ENCODE assay signal across 8 cellular contexts in the genomic region with DNA sequence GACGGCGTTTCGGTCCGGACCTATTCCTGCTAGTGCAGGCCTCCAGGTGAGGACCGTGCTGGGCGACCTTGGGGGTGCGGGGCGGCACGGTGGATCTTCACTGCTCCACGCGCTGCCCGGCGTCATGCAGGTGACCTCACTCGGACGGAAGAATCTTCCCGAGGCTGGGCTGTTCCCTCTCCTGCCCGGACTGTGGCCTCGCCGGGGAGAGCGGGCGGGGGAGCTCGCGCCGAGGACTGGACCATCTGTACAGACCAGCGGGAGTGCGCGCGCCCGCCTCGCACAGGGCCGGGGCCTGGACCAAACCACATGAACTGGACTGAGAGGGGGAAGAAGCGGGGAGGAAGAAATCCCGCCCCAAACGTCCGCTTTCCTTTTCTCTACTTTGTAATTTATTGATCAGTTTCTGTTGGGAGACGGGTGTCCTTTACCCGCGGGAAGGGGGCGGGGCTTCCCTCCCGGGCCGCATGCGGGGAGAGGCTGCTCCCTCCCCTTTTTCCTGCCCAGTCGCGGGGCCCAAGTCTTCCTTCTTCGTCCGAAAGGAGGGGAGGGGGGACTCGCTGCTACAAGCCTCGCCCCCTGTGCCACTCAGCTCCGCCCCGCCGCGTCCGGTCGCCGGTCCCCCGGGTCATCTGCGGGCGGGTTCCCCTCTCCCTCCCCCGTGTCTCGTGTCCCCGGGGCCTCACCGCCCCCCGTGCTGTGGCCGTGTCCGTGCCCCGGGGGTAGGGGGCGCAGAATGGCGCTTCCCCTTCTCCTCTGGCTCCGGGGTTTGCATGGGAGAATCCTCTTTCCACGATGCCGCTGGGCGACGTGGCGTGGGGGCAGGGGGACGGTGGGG. TPM values are rescaled to one million over a fixed set of nuclear protein-coding genes. Genes with fewer than 3 reads are reported as not detected.
DNase-seq lines count a peak whose midpoint lies in the region; ATAC-seq, FAIRE-seq and TF ChIP-seq lines count a peak whose summit lies in the region.

No MANE protein-coding gene starts in this region.

- dilution Hi-C loops in endothelial cell of umbilical vein (cut with MboI; ENCODE audit: extremely low pct_ligation_motif_present, low sequenced_read_pairs): no loop called here

- TF ChIP-seq CTCF in CD14-positive monocyte (IDR thresholded peaks at IDR 0.05) (no peak), HFFc6 (IDR thresholded peaks at IDR 0.05) (no peak), endothelial cell of umbilical vein (IDR thresholded peaks at IDR 0.05; ENCODE audit: extremely low read depth in 1 of 2, insufficient read depth in 1 of 2, low read depth in 1 of 2, low read length in 2 of 2) (no peak), stomach (IDR thresholded peaks at IDR 0.05) (no peak)
- TF ChIP-seq CTCF in activated CD8-positive, alpha-beta T cell treated with anti-CD3 and anti-CD28 coated beads for 36 hours (IDR thresholded peaks at IDR 0.05): no peak

- H3K27me3 Mint-ChIP-seq in CD14-positive monocyte (ENCODE audit: low read depth in 3 of 3) (peaks cover 72 to 89% (median 75%) of the 10 kb centered on the region in 3 donors), HFFc6 (ENCODE audit: insufficient read depth) (peaks cover 10% of the 10 kb centered on the region)
- H3K27me3 Mint-ChIP-seq in activated CD8-positive, alpha-beta T cell treated with anti-CD3 and anti-CD28 coated beads for 36 hours: peaks cover 66% of the 10 kb centered on the region

- FAIRE-seq in endothelial cell of umbilical vein (lab: Jason Lieb, UNC): no peak

- H3K36me3 Mint-ChIP-seq in CD14-positive monocyte: peaks cover 3 to 4% of the 10 kb centered on the region in 2 donors
- peaks cover 11% of the 10 kb centered on the region for H3K36me3 Mint-ChIP-seq in HFFc6 (ENCODE audit: low read depth)
- no peaks in the 10 kb centered on the region for H3K36me3 Mint-ChIP-seq in activated CD8-positive, alpha-beta T cell treated with anti-CD3 and anti-CD28 coated beads for 36 hours (ENCODE audit: low read depth)

- H3K27me3 ChIP-seq in endothelial cell of umbilical vein (ENCODE audit: control insufficient read depth in 2 of 2, insufficient read depth in 2 of 2, low read length in 2 of 2): peaks cover 2 to 5% of the 10 kb centered on the region in 2 experiments
- peaks cover 0 to 33% (median 0%) of the 10 kb centered on the region in 3 donors for H3K27me3 ChIP-seq in stomach

- peaks cover 14 to 39% (median 28%) of the 10 kb centered on the region in 7 donors for H3K9me3 Mint-ChIP-seq in CD14-positive monocyte
- no peaks in the 10 kb centered on the region; the same call in 1 of the 2 replicates for H3K9me3 Mint-ChIP-seq in HFFc6
- peaks cover 2% of the 10 kb centered on the region for H3K9me3 Mint-ChIP-seq in activated CD8-positive, alpha-beta T cell treated with anti-CD3 and anti-CD28 coated beads for 36 hours

- intact Hi-C loops in CD14-positive monocyte (cut with micrococcal nuclease): loop anchor here in 1 of 2 donors (5.0 kb wide), 1 partner anchor 57 kb away; no protein-coding TSS in a partner anchor
- intact Hi-C loops in activated CD8-positive, alpha-beta T cell treated with anti-CD3 and anti-CD28 coated beads for 36 hours (cut with micrococcal nuclease): no loop called here
- intact Hi-C loops in endothelial cell of umbilical vein (cut with micrococcal nuclease): loop anchor here (2.0 to 10.0 kb wide), 3 partner anchors 48 to 156 kb away; a partner anchor contains a TSS
- intact Hi-C loops in stomach (cut with DNase I; ENCODE audit: low total_unique reads): loop anchor here (10.0 kb wide), 1 partner anchor 56 kb away; no protein-coding TSS in a partner anchor

- no peaks in the 10 kb centered on the region for H3K9me1 ChIP-seq in endothelial cell of umbilical vein (replicated peaks; ENCODE audit: control insufficient read depth, extremely low read depth, insufficient read depth, low read length)

- no peaks in the 10 kb centered on the region for H3K36me3 ChIP-seq in endothelial cell of umbilical vein (ENCODE audit: control insufficient read depth in 2 of 2, extremely low read depth in 1 of 2, insufficient read depth in 2 of 2, low read length in 2 of 2)
- H3K36me3 ChIP-seq in stomach: no peaks in the 10 kb centered on the region

- CTCF ChIA-PET in activated CD8-positive, alpha-beta T cell treated with anti-CD3 and anti-CD28 coated beads for 36 hours (lab: Charles Lee): interaction anchor here (0.9 to 1.5 kb wide), 4 partner anchors 36 to 58 kb away, joined by 3 to 10 read pairs (median 3); a partner anchor contains a TSS
- CTCF ChIA-PET in endothelial cell of umbilical vein (lab: Charles Lee): interaction anchor here (0.9 to 4.1 kb wide), 10 partner anchors 11 to 75 kb away, joined by 3 to 56 read pairs (median 8); a partner anchor contains a TSS

- DNase-seq in CD14-positive monocyte (ENCODE audit: low spot score) (peak; percentile 74), HFFc6 (peak; percentile 68), NCI-H526 treated with DMSO at 0.1 percent for 48 hours (lab: John Stamatoyannopoulos, UW) (peak; percentile 84), endothelial cell of umbilical vein (ENCODE audit: low read depth, low spot score) (peak; percentile 83), medulla oblongata (ENCODE audit: extremely low spot score) (peak; percentile 85), stomach (peak; percentile 85)
- DNase-seq in activated CD8-positive, alpha-beta T cell treated with anti-CD3 and anti-CD28 coated beads for 36 hours: peak; percentile 46

- TF ChIP-seq EP300 in stomach (IDR thresholded peaks at IDR 0.05): no peak

- peaks cover 28% of the 10 kb centered on the region for H3K4me1 ChIP-seq in endothelial cell of umbilical vein (ENCODE audit: control insufficient read depth, extremely low read depth, insufficient read depth, low read length)
- H3K4me1 ChIP-seq in stomach: peaks cover 35 to 59% (median 51%) of the 10 kb centered on the region in 4 donors

- H3K27ac ChIP-seq in endothelial cell of umbilical vein (ENCODE audit: insufficient read depth, low read depth, low read length) (peak overlapping the region; percentile 42), stomach (peak overlapping the region; percentile 72 to 92 (median 85))

- peak overlapping the region; percentile 50 for H3K9ac ChIP-seq in endothelial cell of umbilical vein (replicated peaks; ENCODE audit: extremely low read depth, insufficient read depth, low read length)

- peak overlapping the region; percentile 31 to 73 (median 61) for H3K4me3 ChIP-seq in endothelial cell of umbilical vein (replicated peaks in 1 of 3; ENCODE audit: insufficient read depth in 1 of 3, low read depth in 1 of 3, low read length in 3 of 3)
- peak overlapping the region; percentile 66 to 82 (median 70) for H3K4me3 ChIP-seq in stomach

- no peaks in the 10 kb centered on the region for H3K9me3 ChIP-seq in endothelial cell of umbilical vein (replicated peaks; ENCODE audit: control insufficient read depth, insufficient read depth, low read length)
- no peaks in the 10 kb centered on the region for H3K9me3 ChIP-seq in stomach

- TF ChIP-seq POLR2A in endothelial cell of umbilical vein (IDR thresholded peaks at IDR 0.05; ENCODE audit: low read depth, low read length) (peak; percentile 41), stomach (IDR thresholded peaks at IDR 0.05) (no peak)

- peak overlapping the region; percentile 95 for H3K4me2 ChIP-seq in endothelial cell of umbilical vein (ENCODE audit: insufficient read depth, low read length)

- H3K79me2 ChIP-seq in endothelial cell of umbilical vein (ENCODE audit: control insufficient read depth, insufficient read depth, low read length): no peaks in the 10 kb centered on the region

- 0 to 2% (median 1%) methylated on average over 54 to 75 of the region's 75 CpGs for WGBS in stomach, 5 donors

- no TSS peak for BruUV-seq in endothelial cell of umbilical vein (replicated peaks; lab: Mats Ljungman, UMichigan)

- H2AFZ ChIP-seq in endothelial cell of umbilical vein (ENCODE audit: low read depth, low read length): peak overlapping the region; percentile 90

- POLR2A ChIA-PET in activated CD8-positive, alpha-beta T cell treated with anti-CD3 and anti-CD28 coated beads for 36 hours (lab: Charles Lee): interaction anchor here (0.6 to 0.9 kb wide), 2 partner anchors 12 to 74 kb away, joined by 3 read pairs; no protein-coding TSS in a partner anchor
- POLR2A ChIA-PET in endothelial cell of umbilical vein (lab: Charles Lee): interaction anchor here (0.6 to 0.7 kb wide), 2 partner anchors 32 to 399 kb away, joined by 3 to 4 read pairs; no protein-coding TSS in a partner anchor

- H3K27ac Mint-ChIP-seq in CD14-positive monocyte (peak overlapping the region in 3 of 7 donors; percentile 20 to 71 (median 63)), HFFc6 (peak overlapping the region; percentile 76)
- H3K27ac Mint-ChIP-seq in activated CD8-positive, alpha-beta T cell treated with anti-CD3 and anti-CD28 coated beads for 36 hours: no peak overlapping the region

- H4K20me1 ChIP-seq in endothelial cell of umbilical vein (replicated peaks; ENCODE audit: control insufficient read depth, extremely low read depth, insufficient read depth, low read length): no peaks in the 10 kb centered on the region

- H3K4me1 Mint-ChIP-seq in CD14-positive monocyte (peaks cover 49% of the 10 kb centered on the region), HFFc6 (ENCODE audit: low read depth) (peaks cover 24% of the 10 kb centered on the region)
- H3K4me1 Mint-ChIP-seq in activated CD8-positive, alpha-beta T cell treated with anti-CD3 and anti-CD28 coated beads for 36 hours (ENCODE audit: low read depth): peaks cover 27% of the 10 kb centered on the region

- peak; percentile 13 for ATAC-seq in activated CD8-positive, alpha-beta T cell treated with anti-CD3 and anti-CD28 coated beads for 36 hours
- ATAC-seq in GM21528 (IDR thresholded peaks at IDR 0.05; ENCODE audit: low FRiP score, unreplicated experiment): no peak

- H3K4me3 Mint-ChIP-seq in CD14-positive monocyte (peak overlapping the region; percentile 79 to 93), HFFc6 (peak overlapping the region; percentile 93)
- peak overlapping the region; percentile 69 for H3K4me3 Mint-ChIP-seq in activated CD8-positive, alpha-beta T cell treated with anti-CD3 and anti-CD28 coated beads for 36 hours

RNA-seq across cellular contexts. Expression of a gene that starts 4.9 kb away (rescaled TPM):
- polyA plus RNA-seq in CD14-positive monocyte (not detected), endothelial cell of umbilical vein (not detected in 2 replicates), stomach (under 1 TPM; 0.44 to 0.83 (median 0.61) TPM)
- total RNA-seq in HFFc6 (2021; fragmentation: NEBNext Ultra II Directional; extraction: Animal tissue kit (Norgen Biotek cat#: 25700)): not detected
- total RNA-seq in activated CD8-positive, alpha-beta T cell treated with anti-CD3 and anti-CD28 coated beads for 36 hours: not detected
- total RNA-seq in endothelial cell of umbilical vein (not detected in 2 replicates), stomach (1 to 10 TPM in 2 of 5 donors, not detected in 3; 1.7 to 8.1 TPM)
- polyA plus RNA-seq in endothelial cell of umbilical vein (2011; cell fraction: cytosol; rRNA removed): not detected in 2 replicates
- not detected in 2 replicates for polyA plus RNA-seq in endothelial cell of umbilical vein (2011; cell fraction: nucleus; rRNA removed)
- 0.44 TPM in 1 of 2 replicates, not detected in the other for polyA plus RNA-seq in endothelial cell of umbilical vein (2012)
- polyA minus RNA-seq in endothelial cell of umbilical vein: 0.39 and 1.3 TPM in 2 replicates
- not detected for polyA minus RNA-seq in endothelial cell of umbilical vein (2011; cell fraction: cytosol; rRNA and poly(A)+ RNA removed)
- polyA minus RNA-seq in endothelial cell of umbilical vein (2011; cell fraction: nucleus; rRNA and poly(A)+ RNA removed): not detected in 2 replicates

RNA-seq across cellular contexts. Expression of a gene that starts 7.3 kb away (rescaled TPM):
- polyA plus RNA-seq in CD14-positive monocyte: 1 to 10 TPM; 6.0 to 6.6 TPM
- total RNA-seq in HFFc6 (2021; fragmentation: NEBNext Ultra II Directional; extraction: Animal tissue kit (Norgen Biotek cat#: 25700)): 10 to 100 TPM; 25.5 to 32.5 (median 30.5) TPM
- under 1 TPM; 0.40 to 0.54 TPM for total RNA-seq in activated CD8-positive, alpha-beta T cell treated with anti-CD3 and anti-CD28 coated beads for 36 hours
- total RNA-seq in endothelial cell of umbilical vein: 38.9 and 40.6 TPM in 2 replicates
- 17.6 and 23.7 TPM in 2 replicates for polyA plus RNA-seq in endothelial cell of umbilical vein
- polyA plus RNA-seq in endothelial cell of umbilical vein (2011; cell fraction: cytosol; rRNA removed): 6.5 and 8.7 TPM in 2 replicates
- polyA plus RNA-seq in endothelial cell of umbilical vein (2011; cell fraction: nucleus; rRNA removed): 88.1 and 102 TPM in 2 replicates
- polyA plus RNA-seq in endothelial cell of umbilical vein (2012): 22.6 and 38.8 TPM in 2 replicates
- polyA minus RNA-seq in endothelial cell of umbilical vein: 20.4 and 22.4 TPM in 2 replicates
- polyA minus RNA-seq in endothelial cell of umbilical vein (2011; cell fraction: cytosol; rRNA and poly(A)+ RNA removed): 2.5 TPM
- 21.9 and 29.7 TPM in 2 replicates for polyA minus RNA-seq in endothelial cell of umbilical vein (2011; cell fraction: nucleus; rRNA and poly(A)+ RNA removed)
- total RNA-seq in stomach: 1,000 to 10,000 TPM in 1 of 5 donors, 100 to 1,000 TPM in 3, 10 to 100 TPM in 1; 29.0 to 1,449 (median 158) TPM
- 10 to 100 TPM; 11.8 to 34.3 (median 26.6) TPM for polyA plus RNA-seq in stomach

RNA-seq across cellular contexts. Expression of a gene that starts 31.0 kb away (rescaled TPM):
- polyA plus RNA-seq in CD14-positive monocyte (not detected), endothelial cell of umbilical vein (1.3 and 1.4 TPM in 2 replicates), stomach (10 to 100 TPM in 1 of 3 donors, 1 to 10 TPM in 2; 7.2 to 19.7 (median 9.7) TPM)
- total RNA-seq in HFFc6 (2021; fragmentation: NEBNext Ultra II Directional; extraction: Animal tissue kit (Norgen Biotek cat#: 25700)): 1 to 10 TPM; 1.9 to 2.4 (median 2.3) TPM
- total RNA-seq in activated CD8-positive, alpha-beta T cell treated with anti-CD3 and anti-CD28 coated beads for 36 hours: 1 to 10 TPM; 3.9 to 5.1 TPM
- total RNA-seq in endothelial cell of umbilical vein (2.0 and 2.6 TPM in 2 replicates), stomach (10 to 100 TPM in 1 of 5 donors, 1 to 10 TPM in 3, under 1 TPM in 1; 0.45 to 12.7 (median 4.2) TPM)
- 0.58 and 0.99 TPM in 2 replicates for polyA plus RNA-seq in endothelial cell of umbilical vein (2011; cell fraction: cytosol; rRNA removed)
- polyA plus RNA-seq in endothelial cell of umbilical vein (2011; cell fraction: nucleus; rRNA removed): 1.2 and 1.3 TPM in 2 replicates
- 2.1 and 2.7 TPM in 2 replicates for polyA plus RNA-seq in endothelial cell of umbilical vein (2012)
- 0.90 and 1.3 TPM in 2 replicates for polyA minus RNA-seq in endothelial cell of umbilical vein
- polyA minus RNA-seq in endothelial cell of umbilical vein (2011; cell fraction: cytosol; rRNA and poly(A)+ RNA removed): 5.9 TPM
- 0.24 and 1.2 TPM in 2 replicates for polyA minus RNA-seq in endothelial cell of umbilical vein (2011; cell fraction: nucleus; rRNA and poly(A)+ RNA removed)

RNA-seq across cellular contexts. Expression of a gene that starts 31.4 kb away (rescaled TPM):
- polyA plus RNA-seq in CD14-positive monocyte: under 1 TPM; 0.66 to 0.76 TPM
- 1 to 10 TPM in 1 of 6 experiments, under 1 TPM in 5; 0.60 to 1.1 (median 0.71) TPM for total RNA-seq in HFFc6 (2021; fragmentation: NEBNext Ultra II Directional; extraction: Animal tissue kit (Norgen Biotek cat#: 25700))
- 1 to 10 TPM; 1.5 to 2.0 TPM for total RNA-seq in activated CD8-positive, alpha-beta T cell treated with anti-CD3 and anti-CD28 coated beads for 36 hours
- 1.5 TPM in 1 of 2 replicates, not detected in the other for total RNA-seq in endothelial cell of umbilical vein
- 1.8 and 2.5 TPM in 2 replicates for polyA plus RNA-seq in endothelial cell of umbilical vein
- polyA plus RNA-seq in endothelial cell of umbilical vein (2011; cell fraction: cytosol; rRNA removed): 1.2 TPM in 2 replicates
- 0.25 and 0.97 TPM in 2 replicates for polyA plus RNA-seq in endothelial cell of umbilical vein (2011; cell fraction: nucleus; rRNA removed)
- 0.52 and 0.78 TPM in 2 replicates for polyA plus RNA-seq in endothelial cell of umbilical vein (2012)
- not detected in 2 replicates for polyA minus RNA-seq in endothelial cell of umbilical vein
- 1.4 TPM for polyA minus RNA-seq in endothelial cell of umbilical vein (2011; cell fraction: cytosol; rRNA and poly(A)+ RNA removed)
- 0.91 TPM in 1 of 2 replicates, not detected in the other for polyA minus RNA-seq in endothelial cell of umbilical vein (2011; cell fraction: nucleus; rRNA and poly(A)+ RNA removed)
- not detected for total RNA-seq in stomach
- polyA plus RNA-seq in stomach: 1 to 10 TPM; 3.4 to 4.2 (median 3.7) TPM

RNA-seq across cellular contexts. Expression of a gene that starts 36.2 kb away (rescaled TPM):
- polyA plus RNA-seq in CD14-positive monocyte (1 to 10 TPM; 4.1 to 4.2 TPM), endothelial cell of umbilical vein (2.2 and 4.4 TPM in 2 replicates), stomach (10 to 100 TPM in 2 of 3 donors, 1 to 10 TPM in 1; 4.0 to 18.1 (median 11.5) TPM)
- 10 to 100 TPM in 4 of 6 experiments, 1 to 10 TPM in 2; 9.3 to 12.7 (median 10.2) TPM for total RNA-seq in HFFc6 (2021; fragmentation: NEBNext Ultra II Directional; extraction: Animal tissue kit (Norgen Biotek cat#: 25700))
- total RNA-seq in activated CD8-positive, alpha-beta T cell treated with anti-CD3 and anti-CD28 coated beads for 36 hours: 1 to 10 TPM; 2.1 to 4.4 TPM
- total RNA-seq in endothelial cell of umbilical vein (4.2 and 4.5 TPM in 2 replicates), stomach (100 to 1,000 TPM in 1 of 5 donors, 10 to 100 TPM in 2, 1 to 10 TPM in 1, not detected in 1; 5.5 to 118 (median 30.5) TPM)
- 2.3 and 2.4 TPM in 2 replicates for polyA plus RNA-seq in endothelial cell of umbilical vein (2011; cell fraction: cytosol; rRNA removed)
- 5.5 and 5.6 TPM in 2 replicates for polyA plus RNA-seq in endothelial cell of umbilical vein (2011; cell fraction: nucleus; rRNA removed)
- 1.3 and 4.4 TPM in 2 replicates for polyA plus RNA-seq in endothelial cell of umbilical vein (2012)
- 2.6 and 4.1 TPM in 2 replicates for polyA minus RNA-seq in endothelial cell of umbilical vein
- 2.7 TPM for polyA minus RNA-seq in endothelial cell of umbilical vein (2011; cell fraction: cytosol; rRNA and poly(A)+ RNA removed)
- 3.6 TPM in 1 of 2 replicates, not detected in the other for polyA minus RNA-seq in endothelial cell of umbilical vein (2011; cell fraction: nucleus; rRNA and poly(A)+ RNA removed)

Comparison
In these comparisons a context has a peak if more than half of its experiments do, and no peak if none do; other contexts are left out.
1. RNA of a gene that starts 7.3 kb away (total RNA-seq): 29.0 to 1,449 TPM in stomach, 38.9 to 40.6 TPM in endothelial cell of umbilical vein and 25.5 to 32.5 TPM in HFFc6; 0.40 to 0.54 TPM in activated CD8-positive, alpha-beta T cell treated with anti-CD3 and anti-CD28 coated beads for 36 hours; every median in the first group is over 10 times any median in the second.
2. Peak in every context shown above with its lines, with median percentiles within 50 percentile points of each other: DNase-seq and H3K4me3 Mint-ChIP-seq.